26 cellular contexts compared by ENCODE assay signal in genomic region chr1:92816732-92817131, GRCh38.
"Had no signal": no experiment of that assay in that cellular context is flagged by ENCODE, and none has a peak within 500 bp of the region (broad histone marks: within the 10 kb centered on the region; RNA-seq: fewer than 3 reads in every experiment).

No MANE protein-coding gene starts in this region.

- H3K4me3 ChIP-seq: breast epithelium, right atrium auricular region, spleen, vagina had no signal

- H3K27ac ChIP-seq: breast epithelium, epithelial cell of prostate, parathyroid adenoma, right atrium auricular region, spleen, vagina had no signal

- H3K36me3 Mint-ChIP-seq: naive thymus-derived CD4-positive, alpha-beta T cell; WTC11 had no signal

- H3K4me1 Mint-ChIP-seq: activated CD4-positive, alpha-beta memory T cell treated with anti-CD3 and anti-CD28 coated beads, Interleukin-2, amount 10 ng/mL, durations not matched to agents 7 days and 5 days; activated CD4-positive, alpha-beta T cell treated with anti-CD3 and anti-CD28 coated beads, Interleukin-2, amount 10 ng/mL, durations not matched to agents 7 days and 5 days; central memory CD8-positive, alpha-beta T cell; naive thymus-derived CD4-positive, alpha-beta T cell; neural crest cell; T-helper 17 cell had no signal

- ATAC-seq: naive thymus-derived CD4-positive, alpha-beta T cell; T-helper 17 cell; WTC11 had no signal

- H3K36me3 ChIP-seq: breast epithelium, right atrium auricular region, spleen, vagina had no signal

- H3K4me3 Mint-ChIP-seq: activated CD4-positive, alpha-beta memory T cell treated with anti-CD3 and anti-CD28 coated beads, Interleukin-2, amount 10 ng/mL, durations not matched to agents 7 days and 5 days; activated CD4-positive, alpha-beta T cell treated with anti-CD3 and anti-CD28 coated beads, Interleukin-2, amount 10 ng/mL, durations not matched to agents 7 days and 5 days; activated T-cell treated with anti-CD3 and anti-CD28 coated beads, Interleukin-2, amount 50 U/mL, for 24 hours; central memory CD8-positive, alpha-beta T cell; naive thymus-derived CD4-positive, alpha-beta T cell; neural crest cell; T-helper 17 cell; WTC11 had no signal

- H3K4me1 ChIP-seq: breast epithelium, parathyroid adenoma, right atrium auricular region, spleen, vagina had no signal

- H3K27me3 ChIP-seq: breast epithelium, right atrium auricular region, spleen, vagina had no signal

- DNase-seq: activated CD4-positive, alpha-beta memory T cell treated with anti-CD3 and anti-CD28 coated beads, Interleukin-2, amount 10 ng/mL, durations not matched to agents 7 days and 5 days; activated CD4-positive, alpha-beta T cell treated with anti-CD3 and anti-CD28 coated beads for 1 hour; activated CD4-positive, alpha-beta T cell treated with anti-CD3 and anti-CD28 coated beads, Interleukin-2, amount 10 ng/mL, durations not matched to agents 7 days and 5 days; activated CD8-positive, alpha-beta memory T cell treated with anti-CD3 and anti-CD28 coated beads, Interleukin-2, amount 50 U/mL, for 48 hours; activated gamma-delta T cell treated with Interleukin-2 at 50 U/mL for 16 hours; activated naive CD4-positive, alpha-beta T cell treated with anti-CD3 and anti-CD28 coated beads, Interleukin-2, amount 50 U/mL, for 16 hours; activated T-cell treated with anti-CD3 and anti-CD28 coated beads, Interleukin-2, amount 50 U/mL, for 24 hours; amygdala; effector CD8-positive, alpha-beta T cell; islet precursor cell; mammary epithelial cell; naive thymus-derived CD4-positive, alpha-beta T cell; occipital lobe; spleen; stimulated activated naive CD4-positive, alpha-beta T cell; T-helper 17 cell; T1000; trophoblast cell had no signal

- H3K9me3 ChIP-seq: breast epithelium, right atrium auricular region, spleen, vagina had no signal

- H3K27ac Mint-ChIP-seq: activated CD4-positive, alpha-beta memory T cell treated with anti-CD3 and anti-CD28 coated beads, Interleukin-2, amount 10 ng/mL, durations not matched to agents 7 days and 5 days; activated CD4-positive, alpha-beta T cell treated with anti-CD3 and anti-CD28 coated beads, Interleukin-2, amount 10 ng/mL, durations not matched to agents 7 days and 5 days; activated T-cell treated with anti-CD3 and anti-CD28 coated beads, Interleukin-2, amount 50 U/mL, for 24 hours; T-helper 17 cell; WTC11 had no signal

- H3K9me3 Mint-ChIP-seq: activated CD4-positive, alpha-beta memory T cell treated with anti-CD3 and anti-CD28 coated beads, Interleukin-2, amount 10 ng/mL, durations not matched to agents 7 days and 5 days; activated CD4-positive, alpha-beta T cell treated with anti-CD3 and anti-CD28 coated beads, Interleukin-2, amount 10 ng/mL, durations not matched to agents 7 days and 5 days; activated T-cell treated with anti-CD3 and anti-CD28 coated beads, Interleukin-2, amount 50 U/mL, for 24 hours; central memory CD8-positive, alpha-beta T cell; naive thymus-derived CD4-positive, alpha-beta T cell; neural crest cell; WTC11 had no signal
